Comparison of ENCODE assay signal across 15 cellular contexts in genomic region chr5:138967806-138968448, GRCh38.
A peak's percentile ranks its signal among the peaks of the same experiment; 100 is the strongest.
DNase-seq lines count a peak whose midpoint lies in the region; ATAC-seq, FAIRE-seq and TF ChIP-seq lines count a peak whose summit lies in the region.
"Had no signal": no experiment of that assay in that cellular context is flagged by ENCODE, and none has a peak within 500 bp of the region (broad histone marks: within the 10 kb centered on the region; RNA-seq: fewer than 3 reads in every experiment).

No MANE protein-coding gene starts in this region.

- H3K4me3 Mint-ChIP-seq in astrocyte (ENCODE audit: unreplicated experiment) = no peak overlapping the region
- H3K4me3 Mint-ChIP-seq: CD8-positive, alpha-beta memory T cell; natural killer cell treated with Interleukin-12 subunit alpha and Interleukin-12 subunit beta and Interleukin-15 and Interleukin-18, amount 100 ng/mL, for 72 hours had no signal

- H3K27ac ChIP-seq in astrocyte (ENCODE audit: low read depth, low read length) = no peak overlapping the region

- H3K4me3 ChIP-seq in astrocyte (ENCODE audit: insufficient read depth, low read depth, low read length) = no peak overlapping the region

- H3K9me3 Mint-ChIP-seq in astrocyte (ENCODE audit: unreplicated experiment) = no peaks in the 10 kb centered on the region
- H3K9me3 Mint-ChIP-seq: activated T-helper 2 cell treated with anti-CD3 and anti-CD28 coated beads, Interferon-gamma antibody, Interleukin-2, Interleukin-4, amounts not matched to agents 10 μg/mL and 5 μg/mL and 100 μg/mL, durations not matched to agents 14 hours and 24 hours and 36 hours; CD8-positive, alpha-beta memory T cell; natural killer cell treated with Interleukin-12 subunit alpha and Interleukin-12 subunit beta and Interleukin-15 and Interleukin-18, amount 100 ng/mL, for 72 hours had no signal

- peaks cover 5% of the 10 kb centered on the region for H4K20me1 ChIP-seq in astrocyte (ENCODE audit: insufficient read depth, low read length)

- H3K27me3 Mint-ChIP-seq in astrocyte (ENCODE audit: low read depth, unreplicated experiment) = peaks cover 2% of the 10 kb centered on the region
- H3K27me3 Mint-ChIP-seq: CD8-positive, alpha-beta memory T cell; natural killer cell treated with Interleukin-12 subunit alpha and Interleukin-12 subunit beta and Interleukin-15 and Interleukin-18, amount 100 ng/mL, for 72 hours had no signal

- no peaks in the 10 kb centered on the region for H3K27me3 ChIP-seq in astrocyte (ENCODE audit: insufficient read depth, low read length)

- H3K9me3 ChIP-seq in astrocyte (ENCODE audit: insufficient read depth, low read depth, low read length) = no peaks in the 10 kb centered on the region

- no peak overlapping the region for H3K4me2 ChIP-seq in astrocyte (ENCODE audit: low read length)

- intact Hi-C loops in posterior vena cava (cut with DNase I) = no loop called here

- H3K27ac Mint-ChIP-seq in astrocyte (ENCODE audit: unreplicated experiment) = peak overlapping the region; percentile 6
- H3K27ac Mint-ChIP-seq: activated T-helper 2 cell treated with anti-CD3 and anti-CD28 coated beads, Interferon-gamma antibody, Interleukin-2, Interleukin-4, amounts not matched to agents 10 μg/mL and 5 μg/mL and 100 μg/mL, durations not matched to agents 14 hours and 24 hours and 36 hours; natural killer cell treated with Interleukin-12 subunit alpha and Interleukin-12 subunit beta and Interleukin-15 and Interleukin-18, amount 100 ng/mL, for 72 hours had no signal

- no peak for TF ChIP-seq CTCF in astrocyte (IDR thresholded peaks at IDR 0.05; ENCODE audit: insufficient read depth, low read depth, low read length)

- peaks cover 11% of the 10 kb centered on the region for H3K36me3 Mint-ChIP-seq in astrocyte (ENCODE audit: low read depth, unreplicated experiment)
- H3K36me3 Mint-ChIP-seq: natural killer cell treated with Interleukin-12 subunit alpha and Interleukin-12 subunit beta and Interleukin-15 and Interleukin-18, amount 100 ng/mL, for 72 hours had no signal

- FAIRE-seq in astrocyte (lab: Jason Lieb, UNC) = no peak
- FAIRE-seq: endothelial cell of umbilical vein had no signal

- no peak overlapping the region for H3K9ac ChIP-seq in astrocyte (ENCODE audit: low read length)

- peaks cover 4% of the 10 kb centered on the region for H3K4me1 ChIP-seq in astrocyte (ENCODE audit: insufficient read depth, low read length)

- no peak overlapping the region for H2AFZ ChIP-seq in astrocyte (ENCODE audit: low read depth, low read length)

- H3K79me2 ChIP-seq in astrocyte (ENCODE audit: insufficient read depth, low read length) = peaks cover 2% of the 10 kb centered on the region

- H3K4me1 Mint-ChIP-seq in astrocyte (ENCODE audit: low read depth, unreplicated experiment) = peaks cover 33% of the 10 kb centered on the region
- H3K4me1 Mint-ChIP-seq: CD8-positive, alpha-beta memory T cell had no signal

- no peaks in the 10 kb centered on the region for H3K36me3 ChIP-seq in astrocyte (ENCODE audit: insufficient read depth, low read length)

- no peak for ATAC-seq in GM21423 (IDR thresholded peaks at IDR 0.05; ENCODE audit: unreplicated experiment)
- ATAC-seq in HG03135 (IDR thresholded peaks at IDR 0.05; ENCODE audit: unreplicated experiment) = no peak
- ATAC-seq: natural killer cell treated with Interleukin-12 subunit alpha and Interleukin-12 subunit beta and Interleukin-15 and Interleukin-18, amount 100 ng/mL, for 72 hours had no signal

- DNase-seq in DMS79 treated with DMSO at 0.1 percent for 48 hours (lab: John Stamatoyannopoulos, UW) = peak; percentile 69
- peak; percentile 70 for DNase-seq in NCI-H1092 (lab: John Stamatoyannopoulos, UW)
- no peak for DNase-seq in astrocyte (ENCODE audit: low read depth)
- DNase-seq in posterior vena cava (ENCODE audit: low spot score) = peak; percentile 57
- no peak for DNase-seq in SK-N-DZ (ENCODE audit: low spot score)
- no peak for DNase-seq in C1 segment of cervical spinal cord (lab: John Stamatoyannopoulos, UW)
- DNase-seq: activated CD4-positive, alpha-beta T cell treated with anti-CD3 and anti-CD28 coated beads, Interleukin-2, amount 50 U/mL, for 48 hours; CD8-positive, alpha-beta memory T cell; kidney glomerular epithelial cell; T-helper 9 cell had no signal

Comparison
In these comparisons a context has a peak if more than half of its experiments do, and no peak if none do; other contexts are left out.
1. DNase-seq: peak in DMS79 treated with DMSO at 0.1 percent for 48 hours (single experiment), NCI-H1092 (single experiment) and posterior vena cava (single experiment); none in astrocyte (single experiment), SK-N-DZ (single experiment) and C1 segment of cervical spinal cord (0 of 14).